6 cellular contexts compared by ENCODE assay signal in genomic region chr19:1237027-1237659, GRCh38. TPM values are rescaled to one million over a fixed set of nuclear protein-coding genes. Genes with fewer than 3 reads are reported as not detected.
DNase-seq lines count a peak whose midpoint lies in the region; ATAC-seq and TF ChIP-seq lines count a peak whose summit lies in the region.

No MANE protein-coding gene starts in this region.

- peak overlapping the region; percentile 72 for H3K4me3 ChIP-seq in mesodermal cell (ENCODE audit: extremely low read depth, insufficient read depth, low read length, poor library complexity, severe bottlenecking)

- no peak overlapping the region for H3K27ac ChIP-seq in mesodermal cell (ENCODE audit: low read depth, low read length, severe bottlenecking)

- peaks cover 36% of the 10 kb centered on the region for H3K36me3 Mint-ChIP-seq in Calu3 (ENCODE audit: insufficient read depth, unreplicated experiment)
- H3K36me3 Mint-ChIP-seq in activated naive CD8-positive, alpha-beta T cell, result no peaks in the 10 kb centered on the region

- H3K36me3 ChIP-seq in mesodermal cell (ENCODE audit: control insufficient read depth, insufficient read depth, low read length), result peaks cover 24% of the 10 kb centered on the region

- no TSS peak for BruUV-seq in Calu3 (replicated peaks; lab: Mats Ljungman, UMichigan)

- no peak for TF ChIP-seq CTCF in Calu3 (IDR thresholded peaks at IDR 0.05; ENCODE audit: unreplicated experiment)

- no peak overlapping the region for H3K27ac Mint-ChIP-seq in Calu3 (ENCODE audit: unreplicated experiment)
- no peak overlapping the region for H3K27ac Mint-ChIP-seq in activated naive CD8-positive, alpha-beta T cell

- ATAC-seq in HG03571 (IDR thresholded peaks at IDR 0.05; ENCODE audit: unreplicated experiment), result no peak

- H3K27me3 Mint-ChIP-seq in Calu3 (ENCODE audit: unreplicated experiment), result no peaks in the 10 kb centered on the region
- H3K27me3 Mint-ChIP-seq in activated naive CD8-positive, alpha-beta T cell, result peaks cover 2% of the 10 kb centered on the region

- WGBS in mesodermal cell (ENCODE audit: insufficient coverage in 2 of 2), 2 experiments, result 0 to 1% methylated on average over 52 to 56 of the region's 60 CpGs

- DNase-seq in Calu3 (no peak), germinal center (ENCODE audit: low spot score) (no peak)
- no peak for DNase-seq in NK-92 treated with Interleukin-12 subunit alpha and Interleukin-12 subunit beta, amount 100 ng/mL, for 24 hours (lab: John Stamatoyannopoulos, UW)

- CTCF ChIA-PET in Calu3 (lab: Charles Lee), result no interaction called here

- H3K4me1 ChIP-seq in mesodermal cell (ENCODE audit: control insufficient read depth, insufficient read depth, low read length, poor library complexity, severe bottlenecking), result peaks cover 14% of the 10 kb centered on the region

- peaks cover 22% of the 10 kb centered on the region for H3K4me1 Mint-ChIP-seq in Calu3 (ENCODE audit: low read depth, unreplicated experiment)
- peaks cover 17% of the 10 kb centered on the region for H3K4me1 Mint-ChIP-seq in activated naive CD8-positive, alpha-beta T cell (ENCODE audit: low read depth)

- H3K9me3 ChIP-seq in mesodermal cell (ENCODE audit: control insufficient read depth, low read length), result no peaks in the 10 kb centered on the region

- H3K9me3 Mint-ChIP-seq in Calu3 (ENCODE audit: low read depth, unreplicated experiment), result no peaks in the 10 kb centered on the region
- no peaks in the 10 kb centered on the region for H3K9me3 Mint-ChIP-seq in activated naive CD8-positive, alpha-beta T cell (ENCODE audit: low read depth)

- intact Hi-C loops in Calu3 (cut with micrococcal nuclease; ENCODE audit: unreplicated experiment), result no loop called here

- peak overlapping the region; percentile 58 for H3K4me3 Mint-ChIP-seq in Calu3 (ENCODE audit: low read depth, unreplicated experiment)
- H3K4me3 Mint-ChIP-seq in activated naive CD8-positive, alpha-beta T cell, result peak overlapping the region; percentile 52

RNA-seq across cellular contexts. Expression of gene CBARP, which starts 0.7 kb away (rescaled TPM):
- 4.2 and 5.7 TPM in 2 replicates for total RNA-seq in Calu3 (2022)
- 11.5 TPM for polyA plus RNA-seq in mesodermal cell (2013, experiment 1 of 2)
- polyA plus RNA-seq in mesodermal cell (2013, experiment 2 of 2), result 12.2 TPM

RNA-seq across cellular contexts. Expression of gene ATP5F1D, which starts 4.4 kb away (rescaled TPM):
- 86.6 and 91.8 TPM in 2 replicates for total RNA-seq in Calu3 (2022)
- 132 TPM for polyA plus RNA-seq in mesodermal cell (2013, experiment 1 of 2)
- 98.5 TPM for polyA plus RNA-seq in mesodermal cell (2013, experiment 2 of 2)

RNA-seq across cellular contexts. Expression of gene MIDN, which starts 11.2 kb away (rescaled TPM):
- total RNA-seq in Calu3 (2022), result 61.8 and 72.4 TPM in 2 replicates
- 101 TPM for polyA plus RNA-seq in mesodermal cell (2013, experiment 1 of 2)
- polyA plus RNA-seq in mesodermal cell (2013, experiment 2 of 2), result 84.0 TPM

RNA-seq across cellular contexts. Expression of gene STK11, which starts 31.6 kb away (rescaled TPM):
- total RNA-seq in Calu3 (2022), result 55.8 and 58.3 TPM in 2 replicates
- 51.9 TPM for polyA plus RNA-seq in mesodermal cell (2013, experiment 1 of 2)
- 51.1 TPM for polyA plus RNA-seq in mesodermal cell (2013, experiment 2 of 2)

RNA-seq across cellular contexts. Expression of gene CIRBP, which starts 32.0 kb away (rescaled TPM):
- total RNA-seq in Calu3 (2022), result 102 and 112 TPM in 2 replicates
- polyA plus RNA-seq in mesodermal cell (2013, experiment 1 of 2), result 231 TPM
- 221 TPM for polyA plus RNA-seq in mesodermal cell (2013, experiment 2 of 2)
